Comparison of ENCODE assay signal across 32 cellular contexts in the genomic region with DNA sequence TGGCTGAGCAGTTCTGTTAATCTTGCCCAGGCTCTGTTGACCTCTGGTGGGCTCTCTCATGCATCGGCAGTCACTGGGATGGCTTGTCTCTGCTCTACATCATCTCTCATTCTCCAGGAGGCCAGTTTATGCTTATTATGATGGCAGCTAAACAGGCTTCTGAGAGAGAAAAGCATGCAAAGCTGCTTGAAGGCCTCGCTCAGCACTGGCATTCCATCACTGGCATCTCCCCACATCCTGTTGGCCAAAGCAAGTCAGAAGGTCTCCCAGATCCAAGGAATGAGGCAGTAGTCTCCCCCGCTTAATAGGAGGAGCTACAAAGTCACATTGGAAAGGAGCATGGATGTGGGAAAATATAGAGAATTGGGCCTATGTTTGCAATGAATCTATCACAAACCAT.
"Had no signal": no experiment of that assay in that cellular context is flagged by ENCODE, and none has a peak within 500 bp of the region (broad histone marks: within the 10 kb centered on the region; RNA-seq: fewer than 3 reads in every experiment).

No MANE protein-coding gene starts in this region.

- ATAC-seq: activated CD4-positive, alpha-beta T cell treated with anti-CD3 and anti-CD28 coated beads for 36 hours; activated CD4-positive, CD25-positive, alpha-beta regulatory T cell treated with anti-CD3 and anti-CD28 coated beads, Interleukin-2, amount 50 U/mL, for 24 hours; activated naive CD4-positive, alpha-beta T cell treated with anti-CD3 and anti-CD28 coated beads, Interleukin-2, amount 50 U/mL, for 72 hours; activated T-cell treated with anti-CD3 and anti-CD28 coated beads, Interleukin-2, amount 50 U/mL, for 4 hours; PC-3 had no signal

- H3K36me3 ChIP-seq: adrenal gland, brain microvascular endothelial cell, MG63, Peyer's patch, SJCRH30 had no signal

- H3K9me3 ChIP-seq: adrenal gland, MG63, Peyer's patch, SJCRH30, SK-N-SH had no signal

- H3K4me2 ChIP-seq: SK-N-SH had no signal

- H3K27ac ChIP-seq: adrenal gland, brain microvascular endothelial cell, Peyer's patch, SJCRH30 had no signal

- H3K4me3 ChIP-seq: adrenal gland, K562, MG63, Peyer's patch, SJCRH30 had no signal

- H3K4me1 ChIP-seq: adrenal gland, Peyer's patch had no signal

- H3K27me3 ChIP-seq: adrenal gland, brain microvascular endothelial cell, MG63, Peyer's patch, SJCRH30 had no signal

- DNase-seq: activated CD4-positive, alpha-beta memory T cell treated with anti-CD3 and anti-CD28 coated beads for 36 hours; activated CD4-positive, alpha-beta T cell treated with anti-CD3 and anti-CD28 coated beads for 36 hours; activated CD4-positive, alpha-beta T cell treated with anti-CD3 and anti-CD28 coated beads, Interleukin-2, amount 50 U/mL, for 1 hour; activated CD8-positive, alpha-beta memory T cell treated with anti-CD3 and anti-CD28 coated beads, Interleukin-2, amount 50 U/mL, for 4 hours; activated gamma-delta T cell treated with Interleukin-2 at 50 U/mL for 16 hours; activated naive CD4-positive, alpha-beta T cell treated with anti-CD3 and anti-CD28 coated beads for 36 hours; activated T-cell treated with anti-CD3 and anti-CD28 coated beads for 4 hours; activated T-cell treated with anti-CD3 and anti-CD28 coated beads, Interleukin-2, amount 50 U/mL, for 4 hours; adrenal gland; anterior cingulate cortex; brain microvascular endothelial cell; Karpas-422; MG63; NCI-H1048; NCI-H1105 treated with DMSO at 0.1 percent for 48 hours; NCI-H1436; NCI-H1694; NCI-H1930; NCI-H2081 treated with DMSO at 0.1 percent for 48 hours; NCI-H226; NCI-H446 treated with DMSO at 0.1 percent for 48 hours; NCI-H524; NCI-H69; NCI-H82; PC-3; Peyer's patch; Right ventricle myocardium superior; SJCRH30; SK-N-SH had no signal
